ENCODE assay signal across 11 cellular contexts in the genomic region with DNA sequence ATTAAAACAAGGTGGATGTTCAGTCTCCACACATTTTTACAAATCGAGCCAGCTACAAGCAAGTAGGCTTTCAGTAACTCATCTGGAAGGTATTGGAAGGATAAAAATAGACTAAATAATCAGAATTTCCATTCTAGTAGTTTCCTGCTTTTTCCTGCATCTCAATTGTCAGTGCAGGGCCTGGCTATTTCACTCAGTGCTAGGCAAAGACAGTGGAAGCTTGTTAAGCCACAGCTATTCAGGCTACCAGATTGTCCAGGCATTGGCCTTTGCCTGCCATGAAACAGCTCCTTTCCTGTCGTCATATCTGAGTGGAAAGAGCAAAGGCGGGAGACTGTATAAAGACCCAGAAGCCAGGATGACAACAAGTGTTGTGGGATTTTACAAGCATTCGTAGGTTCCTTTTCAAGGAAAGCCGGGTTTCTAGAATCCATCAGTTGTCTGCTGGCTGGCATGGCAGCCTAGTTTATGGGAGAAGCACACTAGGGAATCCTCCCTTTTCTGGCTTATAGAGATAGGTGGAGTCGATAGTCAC. TPM values are rescaled to one million over a fixed set of nuclear protein-coding genes. Genes with fewer than 3 reads are reported as not detected.
DNase-seq lines count a peak whose midpoint lies in the region; ATAC-seq and TF ChIP-seq lines count a peak whose summit lies in the region.
"Had no signal": no experiment of that assay in that cellular context is flagged by ENCODE, and none has a peak within 500 bp of the region (broad histone marks: within the 10 kb centered on the region; RNA-seq: fewer than 3 reads in every experiment).

No MANE protein-coding gene starts in this region.

- H3K4me1 ChIP-seq in CD8-positive, alpha-beta T cell (ENCODE audit: insufficient read depth, low read length) = peaks cover 33% of the 10 kb centered on the region
- H3K4me1 ChIP-seq in KMS-11 (ENCODE audit: low read depth, poor library complexity, severe bottlenecking) (peaks cover 28% of the 10 kb centered on the region), colonic mucosa (peaks cover 9% of the 10 kb centered on the region), osteoblast (ENCODE audit: insufficient read depth, low read length) (peaks cover 30% of the 10 kb centered on the region)

- no peak overlapping the region for H2AFZ ChIP-seq in KMS-11 (ENCODE audit: low read depth)
- no peak overlapping the region for H2AFZ ChIP-seq in osteoblast (ENCODE audit: low read length)

- TF ChIP-seq CTCF in CD8-positive, alpha-beta T cell (IDR thresholded peaks at IDR 0.05) = no peak
- TF ChIP-seq CTCF in KMS-11 (conservative IDR thresholded peaks at IDR 0.05; ENCODE audit: low read depth, low read length) (no peak), colonic mucosa (IDR thresholded peaks at IDR 0.05) (no peak), osteocyte (IDR thresholded peaks at IDR 0.05) (no peak), osteoblast (IDR thresholded peaks at IDR 0.05; ENCODE audit: extremely low read depth, low read depth, low read length) (no peak)

- no peaks in the 10 kb centered on the region for H3K27me3 ChIP-seq in CD8-positive, alpha-beta T cell (ENCODE audit: insufficient read depth, low read length)
- no peaks in the 10 kb centered on the region for H3K27me3 ChIP-seq in KMS-11 (ENCODE audit: insufficient read depth, low read depth)
- H3K27me3 ChIP-seq in colonic mucosa = no peaks in the 10 kb centered on the region
- H3K27me3 ChIP-seq in osteoblast (ENCODE audit: insufficient read depth, low read length) = no peaks in the 10 kb centered on the region

- H3K4me3 ChIP-seq in CD8-positive, alpha-beta T cell (ENCODE audit: low read depth, low read length) = no peak overlapping the region
- H3K4me3 ChIP-seq in KMS-11 (IDR thresholded peaks at IDR 0.05; ENCODE audit: insufficient read depth, low read depth, low read length) = no peak overlapping the region
- no peak overlapping the region for H3K4me3 ChIP-seq in colonic mucosa
- H3K4me3 ChIP-seq in osteoblast (ENCODE audit: insufficient read depth, low read length) = no peak overlapping the region

- no peaks in the 10 kb centered on the region for H3K9me3 ChIP-seq in CD8-positive, alpha-beta T cell (ENCODE audit: low read length)
- H3K9me3 ChIP-seq in colonic mucosa (no peaks in the 10 kb centered on the region), osteoblast (ENCODE audit: low read depth, low read length) (no peaks in the 10 kb centered on the region)

- H3K36me3 Mint-ChIP-seq in CD8-positive, alpha-beta T cell = peaks cover 7% of the 10 kb centered on the region
- H3K36me3 Mint-ChIP-seq in osteocyte (ENCODE audit: unreplicated experiment) = no peaks in the 10 kb centered on the region

- POLR2A ChIA-PET in CD8-positive, alpha-beta T cell (lab: Charles Lee) = interaction anchor here (1.1 to 6.3 kb wide), 3 partner anchors 39 to 131 kb away, joined by 3 to 45 read pairs (median 4); no protein-coding TSS in a partner anchor

- H3K9me3 Mint-ChIP-seq in CD8-positive, alpha-beta T cell = no peaks in the 10 kb centered on the region
- no peaks in the 10 kb centered on the region for H3K9me3 Mint-ChIP-seq in osteocyte (ENCODE audit: unreplicated experiment)

- ATAC-seq in CD8-positive, alpha-beta T cell = no peak
- no peak for ATAC-seq in HG03520 (IDR thresholded peaks at IDR 0.05; ENCODE audit: unreplicated experiment)
- ATAC-seq: stimulated activated naive CD8-positive, alpha-beta T cell treated with anti-CD3 and anti-CD28 coated beads, Interleukin-15, Interleukin-2, amounts not matched to agents 100 U/mL and 50 U/mL, for 24 hours had no signal

- H3K4me3 Mint-ChIP-seq in CD8-positive, alpha-beta T cell = peak overlapping the region; percentile 29
- H3K4me3 Mint-ChIP-seq in osteocyte (ENCODE audit: unreplicated experiment) = no peak overlapping the region

- H3K36me3 ChIP-seq in CD8-positive, alpha-beta T cell (ENCODE audit: insufficient read depth, low read length) = no peaks in the 10 kb centered on the region
- no peaks in the 10 kb centered on the region for H3K36me3 ChIP-seq in KMS-11 (ENCODE audit: insufficient read depth)
- H3K36me3 ChIP-seq in colonic mucosa = no peaks in the 10 kb centered on the region
- H3K36me3 ChIP-seq in osteoblast (ENCODE audit: insufficient read depth, low read length) = no peaks in the 10 kb centered on the region

- H3K79me2 ChIP-seq in KMS-11 (ENCODE audit: insufficient read depth, low read depth) = peaks cover 28% of the 10 kb centered on the region
- H3K79me2 ChIP-seq in osteoblast (ENCODE audit: insufficient read depth, low read length) = peaks cover 28% of the 10 kb centered on the region

- peaks cover 52% of the 10 kb centered on the region for H3K4me1 Mint-ChIP-seq in CD8-positive, alpha-beta T cell (ENCODE audit: low read depth)
- peaks cover 34% of the 10 kb centered on the region for H3K4me1 Mint-ChIP-seq in osteocyte (ENCODE audit: unreplicated experiment)

- H3K27me3 Mint-ChIP-seq in CD8-positive, alpha-beta T cell (ENCODE audit: low read depth) = no peaks in the 10 kb centered on the region
- H3K27me3 Mint-ChIP-seq in osteocyte (ENCODE audit: unreplicated experiment) = no peaks in the 10 kb centered on the region

- no peak overlapping the region for H3K27ac ChIP-seq in CD8-positive, alpha-beta T cell (ENCODE audit: low read depth, low read length)
- H3K27ac ChIP-seq in KMS-11 (no peak overlapping the region), colonic mucosa (no peak overlapping the region), osteoblast (ENCODE audit: low read depth, low read length) (no peak overlapping the region)

- peak overlapping the region; percentile 67; the same call in 1 of the 2 replicates for H3K4me2 ChIP-seq in KMS-11
- H3K4me2 ChIP-seq in osteoblast (ENCODE audit: insufficient read depth, low read length) = no peak overlapping the region

- intact Hi-C loops in CD8-positive, alpha-beta T cell (cut with DNase I, micrococcal nuclease) = loop anchor here (2.0 to 10.0 kb wide), 6 partner anchors 61 to 643 kb away; a partner anchor contains a TSS
- intact Hi-C loops in colonic mucosa (cut with DNase I) = no loop called here

- H3K9ac ChIP-seq in KMS-11 = no peak overlapping the region
- peak overlapping the region in 1 of 2 donors; percentile 7 for H3K9ac ChIP-seq in colonic mucosa (ENCODE audit: low read depth in 2 of 2, low read length in 2 of 2)

- CTCF ChIA-PET in CD8-positive, alpha-beta T cell (lab: Charles Lee) = no interaction called here

- no peak for DNase-seq in CD8-positive, alpha-beta T cell
- DNase-seq in colonic mucosa (peak; percentile 15), osteocyte (ENCODE audit: extremely low spot score, unreplicated experiment) (peak; percentile 30), NCI-H128 (lab: John Stamatoyannopoulos, UW; ENCODE audit: unreplicated experiment) (no peak), osteoblast (ENCODE audit: insufficient read length, low spot score, missing footprints) (no peak)
- DNase-seq: DMS153; effector memory CD4-positive, alpha-beta T cell; NCI-H1417 treated with DMSO at 0.1 percent for 48 hours; stimulated activated naive CD8-positive, alpha-beta T cell treated with anti-CD3 and anti-CD28 coated beads, Interleukin-15, Interleukin-2, amounts not matched to agents 100 U/mL and 50 U/mL, for 24 hours had no signal

- H4K20me1 ChIP-seq in KMS-11 (ENCODE audit: insufficient read depth) = no peaks in the 10 kb centered on the region
- peaks cover 9% of the 10 kb centered on the region for H4K20me1 ChIP-seq in osteoblast (ENCODE audit: insufficient read depth, low read length)

- peak overlapping the region; percentile 67 for H3K27ac Mint-ChIP-seq in CD8-positive, alpha-beta T cell
- no peak overlapping the region for H3K27ac Mint-ChIP-seq in osteocyte (ENCODE audit: unreplicated experiment)

RNA-seq across cellular contexts. Expression of a gene that starts 2.1 kb away (rescaled TPM):
- total RNA-seq in CD8-positive, alpha-beta T cell = 100 to 1,000 TPM in 1 of 2 experiments, 10 to 100 TPM in 1; 85.3 to 106 TPM
- 10 to 100 TPM; 38.7 to 47.4 TPM for total RNA-seq in colonic mucosa
- 47.4 and 50.3 TPM in 2 replicates for total RNA-seq in osteocyte
- total RNA-seq in osteoblast = 26.4 and 33.9 TPM in 2 replicates

Comparison
In these comparisons a context has a peak if more than half of its experiments do, and no peak if none do; other contexts are left out.
1. DNase-seq: peak in colonic mucosa (single experiment) and osteocyte (single experiment); none in CD8-positive, alpha-beta T cell (0 of 7), NCI-H128 (single experiment) and osteoblast (single experiment).